ENCODE assay signal across 1 cellular context in genomic region chr19:575527-576506, GRCh38.
TF ChIP-seq lines count a peak whose summit lies in the region.

No MANE protein-coding gene starts in this region.

TF ChIP-seq in HepG2, 621 proteins besides CTCF, POLR2A, EP300 and RAD21:
- TF ChIP-seq, protein P1, sequence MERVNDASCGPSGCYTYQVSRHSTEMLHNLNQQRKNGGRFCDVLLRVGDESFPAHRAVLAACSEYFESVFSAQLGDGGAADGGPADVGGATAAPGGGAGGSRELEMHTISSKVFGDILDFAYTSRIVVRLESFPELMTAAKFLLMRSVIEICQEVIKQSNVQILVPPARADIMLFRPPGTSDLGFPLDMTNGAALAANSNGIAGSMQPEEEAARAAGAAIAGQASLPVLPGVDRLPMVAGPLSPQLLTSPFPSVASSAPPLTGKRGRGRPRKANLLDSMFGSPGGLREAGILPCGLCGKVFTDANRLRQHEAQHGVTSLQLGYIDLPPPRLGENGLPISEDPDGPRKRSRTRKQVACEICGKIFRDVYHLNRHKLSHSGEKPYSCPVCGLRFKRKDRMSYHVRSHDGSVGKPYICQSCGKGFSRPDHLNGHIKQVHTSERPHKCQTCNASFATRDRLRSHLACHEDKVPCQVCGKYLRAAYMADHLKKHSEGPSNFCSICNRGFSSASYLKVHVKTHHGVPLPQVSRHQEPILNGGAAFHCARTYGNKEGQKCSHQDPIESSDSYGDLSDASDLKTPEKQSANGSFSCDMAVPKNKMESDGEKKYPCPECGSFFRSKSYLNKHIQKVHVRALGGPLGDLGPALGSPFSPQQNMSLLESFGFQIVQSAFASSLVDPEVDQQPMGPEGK (CRISPR knock-in tag; IDR thresholded peaks at IDR 0.05) = 0 out of 2 replicates have a peak, but pooled peaks have one; percentile 7
- TF ChIP-seq GABPB1 (CRISPR knock-in tag; IDR thresholded peaks at IDR 0.05) (peak; percentile 10; the same call in 1 of the 2 replicates), ZNF800 (CRISPR knock-in tag; IDR thresholded peaks at IDR 0.05) (no peak), AGO2 (optimal IDR thresholded peaks at IDR 0.05; ENCODE audit: low read depth, low read length) (peak; percentile 28), RBFOX2 (IDR thresholded peaks at IDR 0.05; ENCODE audit: low read depth, low read length) (peak; percentile 37; the same call in 1 of the 2 replicates), UBTF (CRISPR knock-in tag; IDR thresholded peaks at IDR 0.05) (0 out of 2 replicates have a peak, but pooled peaks have one; percentile 14), ASH2L (IDR thresholded peaks at IDR 0.05; ENCODE audit: insufficient read length, low read depth, low read length) (no peak), SIN3A (IDR thresholded peaks at IDR 0.05; ENCODE audit: borderline replicate concordance, low read depth, low read length) (peak; percentile 8; the same call in 1 of the 2 replicates), MTERF4 (CRISPR knock-in tag; IDR thresholded peaks at IDR 0.05) (no peak), AKAP8 (CRISPR knock-in tag; IDR thresholded peaks at IDR 0.05) (peak; percentile 77; the same call in 1 of the 2 replicates), SIN3B (IDR thresholded peaks at IDR 0.05; ENCODE audit: low read length) (no peak), ZNF263 (CRISPR knock-in tag; IDR thresholded peaks at IDR 0.05) (peak; percentile 20; the same call in 1 of the 2 replicates), POLR2G (IDR thresholded peaks at IDR 0.05; ENCODE audit: low read depth, low read length) (no peak)
- TF ChIP-seq, protein P2, sequence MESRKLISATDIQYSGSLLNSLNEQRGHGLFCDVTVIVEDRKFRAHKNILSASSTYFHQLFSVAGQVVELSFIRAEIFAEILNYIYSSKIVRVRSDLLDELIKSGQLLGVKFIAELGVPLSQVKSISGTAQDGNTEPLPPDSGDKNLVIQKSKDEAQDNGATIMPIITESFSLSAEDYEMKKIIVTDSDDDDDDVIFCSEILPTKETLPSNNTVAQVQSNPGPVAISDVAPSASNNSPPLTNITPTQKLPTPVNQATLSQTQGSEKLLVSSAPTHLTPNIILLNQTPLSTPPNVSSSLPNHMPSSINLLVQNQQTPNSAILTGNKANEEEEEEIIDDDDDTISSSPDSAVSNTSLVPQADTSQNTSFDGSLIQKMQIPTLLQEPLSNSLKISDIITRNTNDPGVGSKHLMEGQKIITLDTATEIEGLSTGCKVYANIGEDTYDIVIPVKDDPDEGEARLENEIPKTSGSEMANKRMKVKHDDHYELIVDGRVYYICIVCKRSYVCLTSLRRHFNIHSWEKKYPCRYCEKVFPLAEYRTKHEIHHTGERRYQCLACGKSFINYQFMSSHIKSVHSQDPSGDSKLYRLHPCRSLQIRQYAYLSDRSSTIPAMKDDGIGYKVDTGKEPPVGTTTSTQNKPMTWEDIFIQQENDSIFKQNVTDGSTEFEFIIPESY (CRISPR knock-in tag; IDR thresholded peaks at IDR 0.05) = peak; percentile 69; the same call in 1 of the 2 replicates
- TF ChIP-seq, protein P3, sequence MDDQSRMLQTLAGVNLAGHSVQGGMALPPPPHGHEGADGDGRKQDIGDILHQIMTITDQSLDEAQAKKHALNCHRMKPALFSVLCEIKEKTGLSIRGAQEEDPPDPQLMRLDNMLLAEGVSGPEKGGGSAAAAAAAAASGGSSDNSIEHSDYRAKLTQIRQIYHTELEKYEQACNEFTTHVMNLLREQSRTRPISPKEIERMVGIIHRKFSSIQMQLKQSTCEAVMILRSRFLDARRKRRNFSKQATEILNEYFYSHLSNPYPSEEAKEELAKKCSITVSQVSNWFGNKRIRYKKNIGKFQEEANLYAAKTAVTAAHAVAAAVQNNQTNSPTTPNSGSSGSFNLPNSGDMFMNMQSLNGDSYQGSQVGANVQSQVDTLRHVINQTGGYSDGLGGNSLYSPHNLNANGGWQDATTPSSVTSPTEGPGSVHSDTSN (CRISPR knock-in tag; IDR thresholded peaks at IDR 0.05; ENCODE audit: borderline replicate concordance) = no peak
